ENCODE assay signal across 21 cellular contexts in the genomic region with DNA sequence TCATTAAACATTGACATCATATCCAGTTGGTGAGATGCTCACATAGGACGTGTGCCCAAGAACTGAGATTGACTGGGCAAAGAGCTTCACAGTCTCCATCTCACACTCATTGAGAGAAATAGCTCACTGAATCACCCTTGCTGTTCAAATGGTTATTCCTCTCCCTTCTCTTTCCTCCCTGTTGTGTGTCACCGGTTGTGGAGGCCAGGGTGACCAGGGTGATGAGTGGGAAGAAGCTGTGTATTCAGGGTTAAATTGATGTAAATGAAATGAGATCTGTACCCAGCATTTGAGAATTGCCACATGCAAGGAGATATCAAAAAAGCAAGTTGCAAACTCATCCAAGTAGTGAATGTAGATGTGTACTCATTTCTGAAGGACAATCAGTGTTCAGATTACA.
"Had no signal": no experiment of that assay in that cellular context is flagged by ENCODE, and none has a peak within 500 bp of the region (broad histone marks: within the 10 kb centered on the region; RNA-seq: fewer than 3 reads in every experiment).

No MANE protein-coding gene starts in this region.

- H3K4me1 Mint-ChIP-seq: brain, neural crest cell, WTC11 had no signal

- H3K27ac ChIP-seq: left ventricle myocardium inferior, suprapubic skin, transverse colon, vagina had no signal

- H3K9me3 Mint-ChIP-seq: brain; effector memory CD8-positive, alpha-beta T cell; immature natural killer cell; neural crest cell; WTC11 had no signal

- H3K4me1 ChIP-seq: suprapubic skin, transverse colon, vagina had no signal

- FAIRE-seq: TTC549 had no signal

- H3K27ac Mint-ChIP-seq: brain; effector memory CD8-positive, alpha-beta T cell; immature natural killer cell; WTC11 had no signal

- DNase-seq: activated CD8-positive, alpha-beta memory T cell treated with anti-CD3 and anti-CD28 coated beads for 24 hours; activated CD8-positive, alpha-beta memory T cell treated with anti-CD3 and anti-CD28 coated beads, Interleukin-2, amount 50 U/mL, for 48 hours; activated gamma-delta T cell; anterior cingulate cortex; caudate nucleus; effector memory CD8-positive, alpha-beta T cell; immature natural killer cell; kidney glomerular epithelial cell; left ventricle myocardium inferior; mammary epithelial cell; retina; Right ventricle myocardium superior; stimulated activated CD4-positive, alpha-beta T cell treated with anti-CD3 and anti-CD28 coated beads, Interleukin-4, amount 100 ng/mL, for 1 hour; stimulated activated naive CD4-positive, alpha-beta T cell treated with Interleukin-2 at 50 U/mL for 16 hours; transverse colon had no signal

- H3K4me3 ChIP-seq: left ventricle myocardium inferior, suprapubic skin, transverse colon, vagina had no signal

- H3K4me3 Mint-ChIP-seq: brain; effector memory CD8-positive, alpha-beta T cell; immature natural killer cell; neural crest cell; WTC11 had no signal

- H3K9me3 ChIP-seq: left ventricle myocardium inferior, suprapubic skin, transverse colon, vagina had no signal

- H3K27me3 Mint-ChIP-seq: effector memory CD8-positive, alpha-beta T cell had no signal

- ATAC-seq: effector memory CD8-positive, alpha-beta T cell; WTC11 had no signal

- H3K27me3 ChIP-seq: suprapubic skin, transverse colon, vagina had no signal
